Comparison of ENCODE assay signal across 12 cellular contexts in genomic region chr19:52946322-52947310, GRCh38. TPM values are rescaled to one million over a fixed set of nuclear protein-coding genes. Genes with fewer than 3 reads are reported as not detected.
DNase-seq lines count a peak whose midpoint lies in the region; ATAC-seq, FAIRE-seq and TF ChIP-seq lines count a peak whose summit lies in the region.
"Had no signal": no experiment of that assay in that cellular context is flagged by ENCODE, and none has a peak within 500 bp of the region (broad histone marks: within the 10 kb centered on the region; RNA-seq: fewer than 3 reads in every experiment).

No MANE protein-coding gene starts in this region.

- H3K4me1 ChIP-seq in kidney (ENCODE audit: control insufficient read depth in 1 of 2, insufficient read depth in 1 of 2, low read depth in 1 of 2, low read length in 2 of 2), result peaks cover 0 to 2% of the 10 kb centered on the region in 2 donors
- H3K4me1 ChIP-seq: A549 had no signal

- H3K27ac ChIP-seq in kidney (ENCODE audit: low read depth in 2 of 2, low read length in 2 of 2), result peak overlapping the region in 1 of 2 donors; percentile 48
- H3K27ac ChIP-seq: A549 had no signal

- peaks cover 42% of the 10 kb centered on the region for H3K36me3 Mint-ChIP-seq in activated CD4-positive, alpha-beta T cell treated with anti-CD3 and anti-CD28 coated beads for 36 hours (ENCODE audit: low read depth)
- H3K36me3 Mint-ChIP-seq in type B pancreatic cell, result peaks cover 32% of the 10 kb centered on the region
- peaks cover 40% of the 10 kb centered on the region for H3K36me3 Mint-ChIP-seq in activated CD8-positive, alpha-beta T cell treated with anti-CD3 and anti-CD28 coated beads, Interleukin-2, amount 10 ng/mL, durations not matched to agents 7 days and 5 days (ENCODE audit: low read depth)

- peaks cover 14 to 21% of the 10 kb centered on the region in 2 donors for H3K36me3 ChIP-seq in kidney (ENCODE audit: control insufficient read depth in 1 of 2, insufficient read depth in 2 of 2, low read length in 2 of 2)

- no peak overlapping the region for H3K4me3 Mint-ChIP-seq in activated CD4-positive, alpha-beta T cell treated with anti-CD3 and anti-CD28 coated beads for 36 hours
- peak overlapping the region; percentile 83 for H3K4me3 Mint-ChIP-seq in type B pancreatic cell
- H3K4me3 Mint-ChIP-seq in activated CD8-positive, alpha-beta T cell treated with anti-CD3 and anti-CD28 coated beads, Interleukin-2, amount 10 ng/mL, durations not matched to agents 7 days and 5 days, result no peak overlapping the region
- H3K4me3 Mint-ChIP-seq: activated CD4-positive, alpha-beta T cell treated with anti-CD3 and anti-CD28 coated beads, Interleukin-2, amount 10 ng/mL, durations not matched to agents 24 days and 14 days had no signal

- ATAC-seq in activated CD4-positive, alpha-beta T cell treated with anti-CD3 and anti-CD28 coated beads for 36 hours, result no peak
- ATAC-seq in activated CD8-positive, alpha-beta T cell treated with anti-CD3 and anti-CD28 coated beads, Interleukin-2, amount 10 ng/mL, durations not matched to agents 7 days and 5 days, result no peak
- ATAC-seq: A549 had no signal

- H3K4me1 Mint-ChIP-seq in activated CD4-positive, alpha-beta T cell treated with anti-CD3 and anti-CD28 coated beads for 36 hours, result peaks cover 3% of the 10 kb centered on the region
- H3K4me1 Mint-ChIP-seq in type B pancreatic cell (ENCODE audit: unreplicated experiment), result peaks cover 16% of the 10 kb centered on the region
- peaks cover 5% of the 10 kb centered on the region for H3K4me1 Mint-ChIP-seq in activated CD8-positive, alpha-beta T cell treated with anti-CD3 and anti-CD28 coated beads, Interleukin-2, amount 10 ng/mL, durations not matched to agents 7 days and 5 days (ENCODE audit: low read depth)

- no peak for FAIRE-seq in kidney (lab: Jason Lieb, UNC)
- FAIRE-seq: A549, urothelium cell line had no signal

- H3K4me3 ChIP-seq in choroid plexus epithelial cell (ENCODE audit: low read depth, low read length) (no peak overlapping the region), kidney (ENCODE audit: low read length in 2 of 2) (peak overlapping the region in 1 of 2 donors; percentile 43)
- H3K4me3 ChIP-seq: A549 had no signal

- CTCF ChIA-PET in activated CD4-positive, alpha-beta T cell treated with anti-CD3 and anti-CD28 coated beads for 36 hours (lab: Charles Lee), result no interaction called here
- CTCF ChIA-PET in activated CD8-positive, alpha-beta T cell treated with anti-CD3 and anti-CD28 coated beads, Interleukin-2, amount 10 ng/mL, durations not matched to agents 7 days and 5 days (lab: Charles Lee), result no interaction called here

- peaks cover 32% of the 10 kb centered on the region for H3K9me3 Mint-ChIP-seq in activated CD4-positive, alpha-beta T cell treated with anti-CD3 and anti-CD28 coated beads for 36 hours (ENCODE audit: low read depth)
- H3K9me3 Mint-ChIP-seq in type B pancreatic cell, result peaks cover 15% of the 10 kb centered on the region
- H3K9me3 Mint-ChIP-seq in activated CD8-positive, alpha-beta T cell treated with anti-CD3 and anti-CD28 coated beads, Interleukin-2, amount 10 ng/mL, durations not matched to agents 7 days and 5 days (ENCODE audit: insufficient read depth), result peaks cover 51% of the 10 kb centered on the region

- H3K9ac ChIP-seq in kidney (ENCODE audit: low read length in 2 of 2), result no peak overlapping the region

- peak; percentile 20 for DNase-seq in activated CD4-positive, alpha-beta T cell treated with anti-CD3 and anti-CD28 coated beads for 36 hours
- DNase-seq in activated CD4-positive, alpha-beta T cell treated with anti-CD3 and anti-CD28 coated beads, Interleukin-2, amount 50 U/mL, for 48 hours, result no peak
- DNase-seq in choroid plexus epithelial cell (ENCODE audit: low read depth), result peak; percentile 51
- peak; percentile 90 for DNase-seq in kidney
- peak; percentile 75 for DNase-seq in type B pancreatic cell (ENCODE audit: extremely low spot score, unreplicated experiment)
- no peak for DNase-seq in OCI-M2 (lab: John Stamatoyannopoulos, UW; ENCODE audit: unreplicated experiment)
- no peak for DNase-seq in NCI-H1694 (lab: John Stamatoyannopoulos, UW)
- DNase-seq in activated CD8-positive, alpha-beta T cell treated with anti-CD3 and anti-CD28 coated beads, Interleukin-2, amount 10 ng/mL, durations not matched to agents 7 days and 5 days, result no peak
- DNase-seq: activated CD4-positive, alpha-beta T cell treated with anti-CD3 and anti-CD28 coated beads, Interleukin-2, amount 10 ng/mL, durations not matched to agents 24 days and 14 days; MV-4-11 had no signal

- no peaks in the 10 kb centered on the region for H3K27me3 Mint-ChIP-seq in activated CD4-positive, alpha-beta T cell treated with anti-CD3 and anti-CD28 coated beads for 36 hours
- H3K27me3 Mint-ChIP-seq in type B pancreatic cell, result no peaks in the 10 kb centered on the region
- no peaks in the 10 kb centered on the region for H3K27me3 Mint-ChIP-seq in activated CD8-positive, alpha-beta T cell treated with anti-CD3 and anti-CD28 coated beads, Interleukin-2, amount 10 ng/mL, durations not matched to agents 7 days and 5 days (ENCODE audit: low read depth)
- H3K27me3 Mint-ChIP-seq: activated CD4-positive, alpha-beta T cell treated with anti-CD3 and anti-CD28 coated beads, Interleukin-2, amount 10 ng/mL, durations not matched to agents 24 days and 14 days had no signal

- POLR2A ChIA-PET in activated CD4-positive, alpha-beta T cell treated with anti-CD3 and anti-CD28 coated beads for 36 hours (lab: Charles Lee), result interaction anchor here (1.4 kb wide), 1 partner anchor 16 kb away, joined by 4 read pairs; the partner anchor contains the start of gene ZNF816
- POLR2A ChIA-PET in activated CD8-positive, alpha-beta T cell treated with anti-CD3 and anti-CD28 coated beads, Interleukin-2, amount 10 ng/mL, durations not matched to agents 7 days and 5 days (lab: Charles Lee), result interaction anchor here (0.6 kb wide), 1 partner anchor 420 kb away, joined by 4 read pairs; no protein-coding TSS in a partner anchor

- TF ChIP-seq CTCF in choroid plexus epithelial cell (conservative IDR thresholded peaks at IDR 0.05; ENCODE audit: low read depth, low read length) (no peak), kidney (IDR thresholded peaks at IDR 0.05; ENCODE audit: borderline replicate concordance, extremely low read depth, insufficient read depth) (no peak), type B pancreatic cell (conservative IDR thresholded peaks at IDR 0.05) (no peak)

- intact Hi-C loops in activated CD4-positive, alpha-beta T cell treated with anti-CD3 and anti-CD28 coated beads for 36 hours (cut with DNase I, micrococcal nuclease), result no loop called here
- intact Hi-C loops in kidney (cut with DNase I), result no loop called here

- no peak overlapping the region for H3K27ac Mint-ChIP-seq in activated CD4-positive, alpha-beta T cell treated with anti-CD3 and anti-CD28 coated beads for 36 hours
- peak overlapping the region; percentile 95 for H3K27ac Mint-ChIP-seq in type B pancreatic cell
- no peak overlapping the region for H3K27ac Mint-ChIP-seq in activated CD8-positive, alpha-beta T cell treated with anti-CD3 and anti-CD28 coated beads, Interleukin-2, amount 10 ng/mL, durations not matched to agents 7 days and 5 days
- H3K27ac Mint-ChIP-seq: activated CD4-positive, alpha-beta T cell treated with anti-CD3 and anti-CD28 coated beads, Interleukin-2, amount 10 ng/mL, durations not matched to agents 24 days and 14 days had no signal

- H3K9me3 ChIP-seq in kidney (ENCODE audit: control insufficient read depth in 1 of 2, low read length in 2 of 2), result peaks cover 33 to 37% of the 10 kb centered on the region in 2 donors

RNA-seq across cellular contexts. Expression of gene ZNF816, which starts 16.1 kb away (rescaled TPM):
- total RNA-seq in activated CD4-positive, alpha-beta T cell treated with anti-CD3 and anti-CD28 coated beads for 36 hours, result 10 to 100 TPM; 10.7 to 11.4 TPM
- total RNA-seq in kidney (16.6 TPM), type B pancreatic cell (ENCODE audit: low replicate concordance) (17.2 and 18.1 TPM in 2 replicates)
- polyA plus RNA-seq in kidney (ENCODE audit: insufficient read depth, low read depth, low replicate concordance), result 4.4 TPM
- 10 to 100 TPM; 11.2 to 12.9 TPM for total RNA-seq in activated CD8-positive, alpha-beta T cell treated with anti-CD3 and anti-CD28 coated beads, Interleukin-2, amount 10 ng/mL, durations not matched to agents 7 days and 5 days

RNA-seq across cellular contexts. Expression of gene ZNF888, which starts 23.4 kb away (rescaled TPM):
- total RNA-seq in activated CD4-positive, alpha-beta T cell treated with anti-CD3 and anti-CD28 coated beads for 36 hours, result 1 to 10 TPM; 5.1 to 5.5 TPM
- total RNA-seq in kidney (22.6 TPM), type B pancreatic cell (ENCODE audit: low replicate concordance) (8.9 and 12.5 TPM in 2 replicates)
- 3.4 TPM for polyA plus RNA-seq in kidney (ENCODE audit: insufficient read depth, low read depth, low replicate concordance)
- 1 to 10 TPM; 8.1 to 8.8 TPM for total RNA-seq in activated CD8-positive, alpha-beta T cell treated with anti-CD3 and anti-CD28 coated beads, Interleukin-2, amount 10 ng/mL, durations not matched to agents 7 days and 5 days
- polyA plus RNA-seq: A549 had no signal

RNA-seq across cellular contexts. Expression of gene ZNF320, which starts 49.2 kb away (rescaled TPM):
- total RNA-seq in activated CD4-positive, alpha-beta T cell treated with anti-CD3 and anti-CD28 coated beads for 36 hours, result 10 to 100 TPM; 10.8 to 12.2 TPM
- total RNA-seq in kidney, result 25.8 TPM
- polyA plus RNA-seq in kidney (ENCODE audit: insufficient read depth, low read depth, low replicate concordance), result 3.2 TPM
- total RNA-seq in type B pancreatic cell (ENCODE audit: low replicate concordance), result 30.4 and 33.5 TPM in 2 replicates
- total RNA-seq in activated CD8-positive, alpha-beta T cell treated with anti-CD3 and anti-CD28 coated beads, Interleukin-2, amount 10 ng/mL, durations not matched to agents 7 days and 5 days, result 10 to 100 TPM in 1 of 2 experiments, 1 to 10 TPM in 1; 7.9 to 10.5 TPM
- polyA plus RNA-seq: A549 had no signal

Comparison
In these comparisons a context has a peak if more than half of its experiments do, and no peak if none do; other contexts are left out.
1. DNase-seq: peak in activated CD4-positive, alpha-beta T cell treated with anti-CD3 and anti-CD28 coated beads for 36 hours (single experiment), choroid plexus epithelial cell (single experiment), kidney (single experiment) and type B pancreatic cell (single experiment); none in activated CD4-positive, alpha-beta T cell treated with anti-CD3 and anti-CD28 coated beads, Interleukin-2, amount 50 U/mL, for 48 hours (0 of 2), OCI-M2 (single experiment), NCI-H1694 (single experiment) and activated CD8-positive, alpha-beta T cell treated with anti-CD3 and anti-CD28 coated beads, Interleukin-2, amount 10 ng/mL, durations not matched to agents 7 days and 5 days (single experiment).